28 cellular contexts compared by ENCODE assay signal in genomic region chr1:168119750-168120149, GRCh38.
"Had no signal": no experiment of that assay in that cellular context is flagged by ENCODE, and none has a peak within 500 bp of the region (broad histone marks: within the 10 kb centered on the region; RNA-seq: fewer than 3 reads in every experiment).

No MANE protein-coding gene starts in this region.

- H3K4me3 ChIP-seq: colonic mucosa, coronary artery, dorsolateral prefrontal cortex, esophagus muscularis mucosa, esophagus squamous epithelium, gastrocnemius medialis, gastroesophageal sphincter, heart left ventricle, heart right ventricle had no signal

- H3K9me3 Mint-ChIP-seq: effector memory CD8-positive, alpha-beta T cell had no signal

- H3K36me3 ChIP-seq: colonic mucosa, gastrocnemius medialis had no signal

- H3K4me1 ChIP-seq: foreskin keratinocyte had no signal

- H3K9me3 ChIP-seq: colonic mucosa, esophagus muscularis mucosa, esophagus squamous epithelium, gastrocnemius medialis, gastroesophageal sphincter, heart left ventricle, heart right ventricle had no signal

- H3K27me3 ChIP-seq: colonic mucosa, esophagus muscularis mucosa, esophagus squamous epithelium, foreskin keratinocyte, gastrocnemius medialis, gastroesophageal sphincter, heart left ventricle, heart right ventricle had no signal

- H3K27ac ChIP-seq: colonic mucosa, dorsolateral prefrontal cortex, epithelial cell of prostate, esophagus muscularis mucosa, foreskin keratinocyte, gastrocnemius medialis, gastroesophageal sphincter, heart left ventricle, heart right ventricle had no signal

- H3K27ac Mint-ChIP-seq: dendritic cell treated with granulocyte-macrophage colony-stimulating factor and Interleukin-4, amounts not matched to agents 40 ng/mL and 50 ng/mL, for 4 days; effector memory CD8-positive, alpha-beta T cell; endodermal cell had no signal

- H3K4me3 Mint-ChIP-seq: dendritic cell treated with granulocyte-macrophage colony-stimulating factor and Interleukin-4, amounts not matched to agents 40 ng/mL and 50 ng/mL, for 4 days; effector memory CD8-positive, alpha-beta T cell; endodermal cell had no signal

- ATAC-seq: effector memory CD8-positive, alpha-beta T cell; esophagus mucosa; foreskin keratinocyte; gastrocnemius medialis; gastroesophageal sphincter; heart left ventricle; heart right ventricle had no signal

- FAIRE-seq: colon, endometrium, endothelial cell of umbilical vein, frontal cortex had no signal

- DNase-seq: colonic mucosa; cortex of kidney; dermis blood vessel endothelial cell; dorsolateral prefrontal cortex; effector CD4-positive, alpha-beta T cell; effector CD8-positive, alpha-beta T cell; effector memory CD4-positive, alpha-beta T cell; effector memory CD8-positive, alpha-beta T cell; endodermal cell; esophagus squamous epithelium; foreskin fibroblast; foreskin keratinocyte; foreskin melanocyte; gastrocnemius medialis; glutamatergic neuron; head of caudate nucleus; heart left ventricle; heart right ventricle had no signal
